18 cellular contexts compared by ENCODE assay signal in genomic region chr9:104915739-104916138, GRCh38. TPM values are rescaled to one million over a fixed set of nuclear protein-coding genes. Genes with fewer than 3 reads are reported as not detected.
DNase-seq lines count a peak whose midpoint lies in the region; ATAC-seq, FAIRE-seq and TF ChIP-seq lines count a peak whose summit lies in the region.
"Had no signal": no experiment of that assay in that cellular context is flagged by ENCODE, and none has a peak within 500 bp of the region (broad histone marks: within the 10 kb centered on the region; RNA-seq: fewer than 3 reads in every experiment).

No MANE protein-coding gene starts in this region.

- H3K27ac ChIP-seq in endodermal cell (ENCODE audit: low read depth, low read length), result no peak overlapping the region
- peak overlapping the region; percentile 66 to 76 (median 74) for H3K27ac ChIP-seq in gastrocnemius medialis
- H3K27ac ChIP-seq in SJCRH30, result no peak overlapping the region
- H3K27ac ChIP-seq: HL-60, KMS-11, PC-9 had no signal

- H3K36me3 Mint-ChIP-seq in endodermal cell (ENCODE audit: low read depth), result no peaks in the 10 kb centered on the region
- H3K36me3 Mint-ChIP-seq: CD8-positive, alpha-beta T cell had no signal

- H3K9ac ChIP-seq in endodermal cell (ENCODE audit: extremely low read depth, low read length, poor library complexity, severe bottlenecking), result no peak overlapping the region
- H3K9ac ChIP-seq: KMS-11 had no signal

- H3K27ac Mint-ChIP-seq in endodermal cell, result no peak overlapping the region
- H3K27ac Mint-ChIP-seq: B cell; CD8-positive, alpha-beta T cell had no signal

- peaks cover 46% of the 10 kb centered on the region for H3K4me1 Mint-ChIP-seq in endodermal cell

- H3K36me3 ChIP-seq in endodermal cell (ENCODE audit: control insufficient read depth, insufficient read depth, low read length) (peaks cover 38% of the 10 kb centered on the region), gastrocnemius medialis (no peaks in the 10 kb centered on the region), SJCRH30 (no peaks in the 10 kb centered on the region)
- H3K36me3 ChIP-seq: MG63 had no signal

- peaks cover 2% of the 10 kb centered on the region for H3K27me3 Mint-ChIP-seq in endodermal cell (ENCODE audit: insufficient read depth)
- H3K27me3 Mint-ChIP-seq: B cell had no signal

- in situ Hi-C loops in gastrocnemius medialis (cut with MboI; ENCODE audit: low sequenced_read_pairs in 4 of 4), result no loop called here

- H3K27me3 ChIP-seq in endodermal cell (ENCODE audit: control insufficient read depth, insufficient read depth, low read length, poor library complexity, severe bottlenecking), result no peaks in the 10 kb centered on the region
- H3K27me3 ChIP-seq in gastrocnemius medialis, result no peaks in the 10 kb centered on the region
- peaks cover 3% of the 10 kb centered on the region for H3K27me3 ChIP-seq in SJCRH30
- H3K27me3 ChIP-seq: MG63 had no signal

- H3K4me1 ChIP-seq in endodermal cell (ENCODE audit: control insufficient read depth, insufficient read depth, low read length) (peaks cover 5% of the 10 kb centered on the region), gastrocnemius medialis (peaks cover 52 to 85% of the 10 kb centered on the region in 2 donors), SJCRH30 (no peaks in the 10 kb centered on the region)

- no peaks in the 10 kb centered on the region for H3K9me3 ChIP-seq in endodermal cell (ENCODE audit: control insufficient read depth, low read length)
- no peaks in the 10 kb centered on the region for H3K9me3 ChIP-seq in gastrocnemius medialis
- no peaks in the 10 kb centered on the region for H3K9me3 ChIP-seq in SJCRH30 (replicated peaks)
- H3K9me3 ChIP-seq: MG63 had no signal

- 97 to 100% methylated on average over 3 of the region's 3 CpGs for WGBS in endodermal cell (ENCODE audit: insufficient coverage in 1 of 2, insufficient read length in 1 of 2), 2 experiments

- FAIRE-seq in H54 (lab: Jason Lieb, UNC), result peak; percentile 15
- FAIRE-seq: D721Med had no signal

- no peak for DNase-seq in H54 (ENCODE audit: insufficient read length, low spot score)
- peak; percentile 6 for DNase-seq in endodermal cell
- DNase-seq in left lobe of liver (ENCODE audit: low spot score), result peak; percentile 76
- DNase-seq in gastrocnemius medialis, result peak; percentile 20 to 26
- no peak for DNase-seq in SJCRH30
- DNase-seq in activated naive CD4-positive, alpha-beta T cell (lab: John Stamatoyannopoulos, UW), result no peak
- no peak for DNase-seq in HPDE6-E6E7 (ENCODE audit: extremely low spot score)
- DNase-seq: ACHN; CD8-positive, alpha-beta T cell; GOT3; MG63; NCI-H1105 treated with DMSO at 0.1 percent for 48 hours; NCI-H187; PC-9 had no signal

- intact Hi-C loops in gastrocnemius medialis (cut with DNase I; ENCODE audit: low total_unique reads), result no loop called here

- ATAC-seq in left lobe of liver, result peak; percentile 90
- peak; percentile 52 to 63 for ATAC-seq in gastrocnemius medialis
- ATAC-seq: CD8-positive, alpha-beta T cell had no signal

- H3K9me3 Mint-ChIP-seq in endodermal cell, result no peaks in the 10 kb centered on the region
- H3K9me3 Mint-ChIP-seq: CD8-positive, alpha-beta T cell had no signal

- no peak for TF ChIP-seq POLR2A in H54 (IDR thresholded peaks at IDR 0.05; ENCODE audit: low read depth, low read length)
- TF ChIP-seq POLR2A in gastrocnemius medialis (IDR thresholded peaks at IDR 0.05), result no peak

- H3K4me3 Mint-ChIP-seq in endodermal cell, result no peak overlapping the region
- H3K4me3 Mint-ChIP-seq: B cell; CD8-positive, alpha-beta T cell had no signal

- TF ChIP-seq CTCF in endodermal cell (conservative IDR thresholded peaks at IDR 0.05) (no peak), gastrocnemius medialis (IDR thresholded peaks at IDR 0.05 in 4 of 5, conservative IDR thresholded peaks at IDR 0.05 in 1 of 5) (no peak)

- H3K4me3 ChIP-seq in endodermal cell (ENCODE audit: low read length) (no peak overlapping the region), gastrocnemius medialis (no peak overlapping the region), SJCRH30 (no peak overlapping the region)
- H3K4me3 ChIP-seq: MG63, PC-9 had no signal

RNA-seq across cellular contexts. Expression of gene ABCA1, which starts 12.2 kb away (rescaled TPM):
- total RNA-seq in endodermal cell, result 10 to 100 TPM; 21.6 to 34.8 TPM
- polyA plus RNA-seq in endodermal cell (2013, experiment 1 of 2), result 6.5 TPM
- 8.7 TPM for polyA plus RNA-seq in endodermal cell (2013, experiment 2 of 2)
- total RNA-seq in left lobe of liver, result 48.3 TPM
- total RNA-seq in gastrocnemius medialis, result 10 to 100 TPM in 3 of 4 donors, 1 to 10 TPM in 1; 4.9 to 23.8 (median 21.5) TPM
- total RNA-seq in SJCRH30 (2014; rRNA removed; shearing (Covaris generic)), result 0.03 and 0.04 TPM in 2 replicates

Comparison
In these comparisons a context has a peak if more than half of its experiments do, and no peak if none do; other contexts are left out.
1. DNase-seq: peak in endodermal cell (single experiment), left lobe of liver (single experiment) and gastrocnemius medialis (2 of 2); none in H54 (single experiment), SJCRH30 (0 of 2), activated naive CD4-positive, alpha-beta T cell (0 of 4) and HPDE6-E6E7 (single experiment).
2. H3K27ac ChIP-seq: peak in gastrocnemius medialis (4 of 4); none in endodermal cell (single experiment) and SJCRH30 (single experiment).